Comparison of ENCODE assay signal across 19 cellular contexts in genomic region chr2:133193544-133193943, GRCh38.
A peak's percentile ranks its signal among the peaks of the same experiment; 100 is the strongest.
DNase-seq lines count a peak whose midpoint lies in the region; ATAC-seq, FAIRE-seq and TF ChIP-seq lines count a peak whose summit lies in the region.
"Had no signal": no experiment of that assay in that cellular context is flagged by ENCODE, and none has a peak within 500 bp of the region (broad histone marks: within the 10 kb centered on the region; RNA-seq: fewer than 3 reads in every experiment).

No MANE protein-coding gene starts in this region.

- TF ChIP-seq CTCF in liver (IDR thresholded peaks at IDR 0.05; ENCODE audit: low read depth, low read length, missing input control) (no peak), HepG2 (CRISPR knock-in tag; IDR thresholded peaks at IDR 0.05) (no peak), right lobe of liver (IDR thresholded peaks at IDR 0.05) (no peak), body of pancreas (IDR thresholded peaks at IDR 0.05) (no peak)

- no peak overlapping the region for H3K4me2 ChIP-seq in HepG2 (ENCODE audit: low read depth, low read length)

- no peaks in the 10 kb centered on the region for H3K79me2 ChIP-seq in HepG2 (ENCODE audit: insufficient read depth, low read length)

- no peak for ATAC-seq in HepG2
- peak; percentile 64 to 73 (median 67) for ATAC-seq in right lobe of liver
- ATAC-seq in body of pancreas = no peak
- ATAC-seq in HG02571 (IDR thresholded peaks at IDR 0.05; ENCODE audit: unreplicated experiment) = no peak
- ATAC-seq: GM12878 had no signal

- CTCF ChIA-PET in HepG2 (lab: Yijun Ruan, JAX; ENCODE audit: low intra/inter-chr PET ratio, low total read pairs) = no interaction called here

- DNase-seq in HepG2 (ENCODE audit: low spot score) (no peak), glomerular visceral epithelial cell (ENCODE audit: extremely low spot score) (peak; percentile 18), right lobe of liver (no peak), body of pancreas (no peak), hippocampal formation (lab: John Stamatoyannopoulos, UW) (no peak), SHP77 treated with DMSO at 0.1 percent for 48 hours (lab: John Stamatoyannopoulos, UW) (no peak)
- DNase-seq: BE2C; C1 segment of cervical spinal cord; Calu3; CD4-positive, alpha-beta T cell; DMS53; DND-41; EL; H9 had no signal

- H3K9ac ChIP-seq in liver (ENCODE audit: low read depth in 1 of 2, low read length in 2 of 2) (peak overlapping the region in 1 of 2 donors; percentile 50), HepG2 (ENCODE audit: insufficient read depth, low read depth, low read length) (no peak overlapping the region)

- H3K9me3 ChIP-seq in liver (ENCODE audit: control insufficient read depth in 4 of 4, low read length in 3 of 4) (no peaks in the 10 kb centered on the region), HepG2 (ENCODE audit: low read length) (peaks cover 28% of the 10 kb centered on the region), right lobe of liver (no peaks in the 10 kb centered on the region), body of pancreas (no peaks in the 10 kb centered on the region)
- H3K9me3 ChIP-seq: BE2C had no signal

- TF ChIP-seq POLR2A in HepG2 (IDR thresholded peaks at IDR 0.05; ENCODE audit: insufficient read depth in 1 of 2, low read depth in 2 of 2, low read length in 2 of 2) = no peak
- no peak for TF ChIP-seq POLR2A in right lobe of liver (IDR thresholded peaks at IDR 0.05)
- no peak for TF ChIP-seq POLR2A in body of pancreas (IDR thresholded peaks at IDR 0.05)

- H3K4me1 ChIP-seq in liver (ENCODE audit: control insufficient read depth in 4 of 4, insufficient read depth in 4 of 4, low read length in 3 of 4) (peaks cover 2 to 44% (median 25%) of the 10 kb centered on the region in 4 donors), HepG2 (ENCODE audit: insufficient read depth, low read length) (no peaks in the 10 kb centered on the region), right lobe of liver (peaks cover 0 to 31% (median 8%) of the 10 kb centered on the region in 4 donors), body of pancreas (no peaks in the 10 kb centered on the region)
- H3K4me1 ChIP-seq: BE2C had no signal

- TF ChIP-seq EP300 in HepG2 (IDR thresholded peaks at IDR 0.05; ENCODE audit: low read depth in 2 of 2, low read length in 2 of 2) (no peak), HepG2 (CRISPR knock-in tag; IDR thresholded peaks at IDR 0.05; ENCODE audit: borderline replicate concordance) (no peak)

- intact Hi-C loops in HepG2 (cut with micrococcal nuclease; ENCODE audit: unreplicated experiment) = no loop called here
- intact Hi-C loops in right lobe of liver (cut with DNase I) = no loop called here
- intact Hi-C loops in body of pancreas (cut with DNase I) = no loop called here

- H3K36me3 ChIP-seq in liver (ENCODE audit: control insufficient read depth in 4 of 4, insufficient read depth in 3 of 4, low read depth in 1 of 4, low read length in 3 of 4) (no peaks in the 10 kb centered on the region), HepG2 (replicated peaks in 1 of 2; ENCODE audit: control insufficient read depth in 1 of 2, insufficient read depth in 2 of 2, low read length in 2 of 2) (no peaks in the 10 kb centered on the region), right lobe of liver (no peaks in the 10 kb centered on the region), body of pancreas (replicated peaks in 1 of 2; ENCODE audit: insufficient read depth in 1 of 2, low read depth in 2 of 2) (no peaks in the 10 kb centered on the region)
- H3K36me3 ChIP-seq: BE2C had no signal

- no peaks in the 10 kb centered on the region for H4K20me1 ChIP-seq in HepG2 (ENCODE audit: insufficient read depth, low read length)

- in situ Hi-C loops in HepG2 (cut with HindIII; ENCODE audit: extremely low pct_ligation_motif_present, low pct_unique_long_range_greater_than_20kb) = no loop called here

- H3K4me3 ChIP-seq in liver (ENCODE audit: low read depth in 1 of 3, low read length in 3 of 3) = peak overlapping the region; percentile 33 to 47 (median 33)
- no peak overlapping the region for H3K4me3 ChIP-seq in HepG2 (replicated peaks in 1 of 3; ENCODE audit: insufficient read depth in 1 of 3, low read depth in 2 of 3, low read length in 3 of 3)
- peak overlapping the region in 2 of 3 donors; percentile 29 to 34 for H3K4me3 ChIP-seq in right lobe of liver
- H3K4me3 ChIP-seq in body of pancreas = no peak overlapping the region
- H3K4me3 ChIP-seq: GM12878 had no signal

- peak overlapping the region in 1 of 2 donors; percentile 55 for H3K27ac ChIP-seq in liver (ENCODE audit: low read depth in 1 of 2, low read length in 2 of 2)
- H3K27ac ChIP-seq in HepG2 (ENCODE audit: extremely low read length, insufficient read depth, low read length) = no peak overlapping the region
- peak overlapping the region in 2 of 3 donors; percentile 51 to 59 for H3K27ac ChIP-seq in right lobe of liver
- no peak overlapping the region for H3K27ac ChIP-seq in body of pancreas
- H3K27ac ChIP-seq: 22Rv1 had no signal

- POLR2A ChIA-PET in HepG2 (lab: Yijun Ruan, JAX) = no interaction called here

- H3K27me3 ChIP-seq in liver (ENCODE audit: control insufficient read depth in 4 of 4, insufficient read depth in 4 of 4, low read length in 3 of 4) (no peaks in the 10 kb centered on the region), HepG2 (ENCODE audit: control insufficient read depth in 1 of 2, insufficient read depth in 2 of 2, low read length in 2 of 2) (no peaks in the 10 kb centered on the region), right lobe of liver (no peaks in the 10 kb centered on the region), body of pancreas (no peaks in the 10 kb centered on the region)
- H3K27me3 ChIP-seq: BE2C had no signal

- TF ChIP-seq RAD21 in liver (IDR thresholded peaks at IDR 0.05) = no peak
- TF ChIP-seq RAD21 in HepG2 (CRISPR knock-in tag; IDR thresholded peaks at IDR 0.05) = no peak

- no peak for FAIRE-seq in HepG2 (lab: Jason Lieb, UNC)
- FAIRE-seq: GM12878, H1 had no signal

- WGBS in liver = 40% methylated on average over 3 of the region's 3 CpGs
- 0% methylated on average over 3 of the region's 3 CpGs for WGBS in HepG2 (ENCODE audit: low lambda C conversion rate)
- WGBS in right lobe of liver (ENCODE audit: insufficient coverage, low coverage, low lambda C conversion rate, missing lambda C conversion rate) = 29% methylated on average over 3 of the region's 3 CpGs
- WGBS in body of pancreas, 2 donors = 36 to 38% methylated on average over 3 of the region's 3 CpGs

- no peak overlapping the region for H2AFZ ChIP-seq in HepG2 (ENCODE audit: low read length)

- no TSS peak for BruUV-seq in HepG2 (replicated peaks; lab: Mats Ljungman, UMichigan)

TF ChIP-seq in liver, 16 proteins besides CTCF, POLR2A, EP300 and RAD21:
- TF ChIP-seq, protein P1, sequence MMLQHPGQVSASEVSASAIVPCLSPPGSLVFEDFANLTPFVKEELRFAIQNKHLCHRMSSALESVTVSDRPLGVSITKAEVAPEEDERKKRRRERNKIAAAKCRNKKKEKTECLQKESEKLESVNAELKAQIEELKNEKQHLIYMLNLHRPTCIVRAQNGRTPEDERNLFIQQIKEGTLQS (IDR thresholded peaks at IDR 0.05) = no peak
- no peak for TF ChIP-seq TAF1 (conservative IDR thresholded peaks at IDR 0.05)
TF ChIP-seq in liver: peak in this region for 0.

TF ChIP-seq in HepG2, 621 proteins besides CTCF, POLR2A, EP300 and RAD21 (continues in another document):
- no peak for TF ChIP-seq ZNF619 (CRISPR knock-in tag; IDR thresholded peaks at IDR 0.05)
- TF ChIP-seq, protein P2, sequence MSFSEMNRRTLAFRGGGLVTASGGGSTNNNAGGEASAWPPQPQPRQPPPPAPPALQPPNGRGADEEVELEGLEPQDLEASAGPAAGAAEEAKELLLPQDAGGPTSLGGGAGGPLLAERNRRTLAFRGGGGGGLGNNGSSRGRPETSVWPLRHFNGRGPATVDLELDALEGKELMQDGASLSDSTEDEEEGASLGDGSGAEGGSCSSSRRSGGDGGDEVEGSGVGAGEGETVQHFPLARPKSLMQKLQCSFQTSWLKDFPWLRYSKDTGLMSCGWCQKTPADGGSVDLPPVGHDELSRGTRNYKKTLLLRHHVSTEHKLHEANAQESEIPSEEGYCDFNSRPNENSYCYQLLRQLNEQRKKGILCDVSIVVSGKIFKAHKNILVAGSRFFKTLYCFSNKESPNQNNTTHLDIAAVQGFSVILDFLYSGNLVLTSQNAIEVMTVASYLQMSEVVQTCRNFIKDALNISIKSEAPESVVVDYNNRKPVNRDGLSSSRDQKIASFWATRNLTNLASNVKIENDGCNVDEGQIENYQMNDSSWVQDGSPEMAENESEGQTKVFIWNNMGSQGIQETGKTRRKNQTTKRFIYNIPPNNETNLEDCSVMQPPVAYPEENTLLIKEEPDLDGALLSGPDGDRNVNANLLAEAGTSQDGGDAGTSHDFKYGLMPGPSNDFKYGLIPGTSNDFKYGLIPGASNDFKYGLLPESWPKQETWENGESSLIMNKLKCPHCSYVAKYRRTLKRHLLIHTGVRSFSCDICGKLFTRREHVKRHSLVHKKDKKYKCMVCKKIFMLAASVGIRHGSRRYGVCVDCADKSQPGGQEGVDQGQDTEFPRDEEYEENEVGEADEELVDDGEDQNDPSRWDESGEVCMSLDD (CRISPR knock-in tag; IDR thresholded peaks at IDR 0.05; ENCODE audit: borderline replicate concordance) = no peak
- no peak for TF ChIP-seq ZNF276 (CRISPR knock-in tag; IDR thresholded peaks at IDR 0.05; ENCODE audit: low read depth)
- no peak for TF ChIP-seq PRMT3 (CRISPR knock-in tag; IDR thresholded peaks at IDR 0.05; ENCODE audit: borderline replicate concordance, low read depth)
- no peak for TF ChIP-seq ZSCAN29 (CRISPR knock-in tag; conservative IDR thresholded peaks at IDR 0.05)

Comparison
In these comparisons a context has a peak if more than half of its experiments do, and no peak if none do; other contexts are left out.
1. H3K27ac ChIP-seq: peak in right lobe of liver (2 of 3); none in HepG2 (single experiment) and body of pancreas (0 of 4).
2. H3K4me3 ChIP-seq: peak in liver (3 of 3) and right lobe of liver (2 of 3); none in HepG2 (0 of 3) and body of pancreas (0 of 2).
3. ATAC-seq: peak in right lobe of liver (4 of 4); none in HepG2 (single experiment), body of pancreas (single experiment) and HG02571 (single experiment).